ENCODE assay signal across 24 cellular contexts in the genomic region with DNA sequence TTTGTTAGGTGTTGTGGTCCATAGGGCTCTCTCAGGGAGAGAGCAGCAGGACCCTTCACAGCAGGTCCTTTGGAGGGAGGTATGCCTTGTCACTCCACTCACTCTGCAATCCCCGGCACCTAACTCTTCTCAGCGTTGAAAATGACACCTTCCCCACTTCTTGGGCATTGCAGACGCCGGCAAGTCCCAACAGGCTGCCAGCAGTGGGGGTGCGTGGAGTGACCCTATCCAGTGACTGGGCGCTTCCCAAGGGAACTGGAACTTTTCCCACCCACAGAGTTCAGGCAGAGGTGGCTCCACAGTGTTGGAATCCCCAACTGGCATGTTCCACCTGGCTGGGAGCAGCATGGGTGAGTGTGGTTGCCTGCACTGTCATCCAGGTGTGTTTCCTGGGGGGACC.
"Had no signal": no experiment of that assay in that cellular context is flagged by ENCODE, and none has a peak within 500 bp of the region (broad histone marks: within the 10 kb centered on the region; RNA-seq: fewer than 3 reads in every experiment).

No MANE protein-coding gene starts in this region.

- H3K36me3 ChIP-seq: colonic mucosa, esophagus muscularis mucosa, esophagus squamous epithelium, gastrocnemius medialis, gastroesophageal sphincter, heart left ventricle, heart right ventricle had no signal

- H3K4me1 ChIP-seq: colonic mucosa, foreskin keratinocyte, gastrocnemius medialis, gastroesophageal sphincter, heart left ventricle, heart right ventricle had no signal

- DNase-seq: colonic mucosa; cortex of kidney; dermis blood vessel endothelial cell; dorsolateral prefrontal cortex; effector CD4-positive, alpha-beta T cell; effector CD8-positive, alpha-beta T cell; endodermal cell; erythroblast; esophagus squamous epithelium; foreskin fibroblast; foreskin keratinocyte; foreskin melanocyte; glutamatergic neuron; heart right ventricle had no signal

- FAIRE-seq: endometrium, endothelial cell of umbilical vein had no signal

- H3K27me3 ChIP-seq: colonic mucosa, esophagus muscularis mucosa, esophagus squamous epithelium, foreskin keratinocyte, gastrocnemius medialis, gastroesophageal sphincter, heart left ventricle, heart right ventricle had no signal

- H3K27ac ChIP-seq: colonic mucosa, coronary artery, dorsolateral prefrontal cortex, epithelial cell of prostate, esophagus muscularis mucosa, esophagus squamous epithelium, foreskin keratinocyte, gastrocnemius medialis, gastroesophageal sphincter, heart left ventricle, heart right ventricle had no signal

- ATAC-seq: effector memory CD8-positive, alpha-beta T cell; esophagus mucosa; foreskin keratinocyte; gastrocnemius medialis; gastroesophageal sphincter; heart left ventricle; heart right ventricle had no signal

- H3K4me3 ChIP-seq: colonic mucosa, coronary artery, dorsolateral prefrontal cortex, esophagus muscularis mucosa, esophagus squamous epithelium, gastrocnemius medialis, gastroesophageal sphincter, heart left ventricle, heart right ventricle had no signal

- H3K9me3 ChIP-seq: colonic mucosa, esophagus muscularis mucosa, esophagus squamous epithelium, gastrocnemius medialis, gastroesophageal sphincter had no signal
